ENCODE assay signal across 23 cellular contexts in genomic region chr4:122669911-122670738, GRCh38. TPM values are rescaled to one million over a fixed set of nuclear protein-coding genes. Genes with fewer than 3 reads are reported as not detected.
"Had no signal": no experiment of that assay in that cellular context is flagged by ENCODE, and none has a peak within 500 bp of the region (broad histone marks: within the 10 kb centered on the region; RNA-seq: fewer than 3 reads in every experiment).

No MANE protein-coding gene starts in this region.

- H3K27me3 Mint-ChIP-seq: brain; central memory CD8-positive, alpha-beta T cell; T-cell had no signal

- H3K9me3 Mint-ChIP-seq: brain; central memory CD8-positive, alpha-beta T cell; nephron; stimulated activated naive B cell treated with anti-CD40 and anti-IgM and Interleukin-4, amounts not matched to agents 10 μg/mL and 1 μg/mL and 100 μg/mL, for 72 hours; T-cell had no signal

- H3K36me3 ChIP-seq: esophagus squamous epithelium, tibial nerve had no signal

- H3K27ac Mint-ChIP-seq: activated CD8-positive, alpha-beta T cell treated with anti-CD3 and anti-CD28 coated beads, Interleukin-2, amount 10 ng/mL, durations not matched to agents 7 days and 5 days; brain; nephron; stimulated activated naive B cell treated with anti-CD40 and anti-IgM and Interleukin-4, amounts not matched to agents 10 μg/mL and 1 μg/mL and 100 μg/mL, for 72 hours had no signal

- H3K27me3 ChIP-seq: esophagus squamous epithelium, tibial nerve had no signal

- DNase-seq: activated CD8-positive, alpha-beta memory T cell treated with anti-CD3 and anti-CD28 coated beads, Interleukin-2, amount 50 U/mL, for 4 hours; activated CD8-positive, alpha-beta T cell treated with anti-CD3 and anti-CD28 coated beads, Interleukin-2, amount 10 ng/mL, durations not matched to agents 7 days and 5 days; amygdala; cortex of kidney; effector CD8-positive, alpha-beta T cell; esophagus squamous epithelium; kidney glomerular epithelial cell; left ventricle myocardium superior; mesendoderm; occipital lobe; stimulated activated CD4-positive, alpha-beta T cell treated with anti-CD3 and anti-CD28 coated beads, Interleukin-15, amount 100 ng/mL, for 24 hours; stimulated activated CD4-positive, alpha-beta T cell treated with anti-CD3 and anti-CD28 coated beads, Interleukin-4, amount 100 ng/mL, for 1 hour; stimulated activated naive B cell treated with anti-CD40 and anti-IgM and Interleukin-4, amounts not matched to agents 10 μg/mL and 1 μg/mL and 100 μg/mL, for 72 hours; T-cell had no signal

- H3K4me1 ChIP-seq: esophagus squamous epithelium had no signal

- H3K36me3 Mint-ChIP-seq: brain; stimulated activated naive B cell treated with anti-CD40 and anti-IgM and Interleukin-4, amounts not matched to agents 10 μg/mL and 1 μg/mL and 100 μg/mL, for 72 hours; T-cell had no signal

- H3K4me1 Mint-ChIP-seq: stimulated activated naive B cell treated with anti-CD40 and anti-IgM and Interleukin-4, amounts not matched to agents 10 μg/mL and 1 μg/mL and 100 μg/mL, for 72 hours had no signal

- H3K4me3 Mint-ChIP-seq: activated CD8-positive, alpha-beta T cell treated with anti-CD3 and anti-CD28 coated beads, Interleukin-2, amount 10 ng/mL, durations not matched to agents 7 days and 5 days; brain; central memory CD8-positive, alpha-beta T cell; nephron; stimulated activated naive B cell treated with anti-CD40 and anti-IgM and Interleukin-4, amounts not matched to agents 10 μg/mL and 1 μg/mL and 100 μg/mL, for 72 hours; T-cell had no signal

- H3K4me3 ChIP-seq: esophagus squamous epithelium, tibial nerve had no signal

- H3K27ac ChIP-seq: esophagus squamous epithelium, tibial nerve had no signal

- H3K9me3 ChIP-seq: esophagus squamous epithelium had no signal

RNA-seq across cellular contexts. Expression of gene IL21, which starts 49.3 kb away (rescaled TPM):
- total RNA-seq: activated CD8-positive, alpha-beta T cell treated with anti-CD3 and anti-CD28 coated beads, Interleukin-2, amount 10 ng/mL, durations not matched to agents 7 days and 5 days; endothelial cell of umbilical vein; left ventricle myocardium superior; occipital lobe; posterior vena cava; SK-MEL-5; skeletal muscle tissue; subcutaneous adipose tissue; tibial nerve had no signal
